In the genomic region with DNA sequence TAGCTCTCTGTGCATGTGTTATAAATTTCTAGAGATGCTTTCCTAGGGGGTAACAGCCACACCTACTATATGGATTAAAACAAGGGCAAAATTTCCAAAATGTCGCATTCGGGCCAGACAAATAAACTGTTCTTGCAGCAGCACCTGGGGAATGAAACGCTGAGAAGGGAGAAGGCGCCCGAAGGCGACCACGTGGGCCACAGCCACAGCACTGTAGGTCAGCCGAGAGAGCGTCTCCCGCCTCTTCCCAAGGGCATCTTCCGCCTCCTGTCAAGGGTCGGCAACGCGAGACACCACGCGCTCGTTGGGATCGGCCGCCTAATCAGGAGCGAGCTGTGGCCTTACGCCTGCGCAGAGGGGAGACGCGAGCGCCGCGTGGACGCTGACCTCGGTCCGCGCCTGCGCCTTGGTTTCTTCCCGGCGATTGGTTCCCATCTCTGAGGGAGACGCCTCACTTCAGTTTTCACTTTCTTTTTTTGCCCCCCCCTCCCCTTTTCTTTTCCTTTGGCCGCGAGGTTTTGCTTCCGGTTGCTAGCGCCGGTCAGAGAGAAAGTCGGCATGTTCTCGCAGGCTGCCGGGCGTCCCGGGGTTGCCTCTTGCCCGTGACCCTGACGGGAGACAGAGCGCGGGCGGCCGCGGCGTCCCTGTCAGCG, we compare ENCODE assay signal across 1 cellular context.
A peak's percentile ranks its signal among the peaks of the same experiment; 100 is the strongest.
TF ChIP-seq lines count a peak whose summit lies in the region.

A gene with protein sequence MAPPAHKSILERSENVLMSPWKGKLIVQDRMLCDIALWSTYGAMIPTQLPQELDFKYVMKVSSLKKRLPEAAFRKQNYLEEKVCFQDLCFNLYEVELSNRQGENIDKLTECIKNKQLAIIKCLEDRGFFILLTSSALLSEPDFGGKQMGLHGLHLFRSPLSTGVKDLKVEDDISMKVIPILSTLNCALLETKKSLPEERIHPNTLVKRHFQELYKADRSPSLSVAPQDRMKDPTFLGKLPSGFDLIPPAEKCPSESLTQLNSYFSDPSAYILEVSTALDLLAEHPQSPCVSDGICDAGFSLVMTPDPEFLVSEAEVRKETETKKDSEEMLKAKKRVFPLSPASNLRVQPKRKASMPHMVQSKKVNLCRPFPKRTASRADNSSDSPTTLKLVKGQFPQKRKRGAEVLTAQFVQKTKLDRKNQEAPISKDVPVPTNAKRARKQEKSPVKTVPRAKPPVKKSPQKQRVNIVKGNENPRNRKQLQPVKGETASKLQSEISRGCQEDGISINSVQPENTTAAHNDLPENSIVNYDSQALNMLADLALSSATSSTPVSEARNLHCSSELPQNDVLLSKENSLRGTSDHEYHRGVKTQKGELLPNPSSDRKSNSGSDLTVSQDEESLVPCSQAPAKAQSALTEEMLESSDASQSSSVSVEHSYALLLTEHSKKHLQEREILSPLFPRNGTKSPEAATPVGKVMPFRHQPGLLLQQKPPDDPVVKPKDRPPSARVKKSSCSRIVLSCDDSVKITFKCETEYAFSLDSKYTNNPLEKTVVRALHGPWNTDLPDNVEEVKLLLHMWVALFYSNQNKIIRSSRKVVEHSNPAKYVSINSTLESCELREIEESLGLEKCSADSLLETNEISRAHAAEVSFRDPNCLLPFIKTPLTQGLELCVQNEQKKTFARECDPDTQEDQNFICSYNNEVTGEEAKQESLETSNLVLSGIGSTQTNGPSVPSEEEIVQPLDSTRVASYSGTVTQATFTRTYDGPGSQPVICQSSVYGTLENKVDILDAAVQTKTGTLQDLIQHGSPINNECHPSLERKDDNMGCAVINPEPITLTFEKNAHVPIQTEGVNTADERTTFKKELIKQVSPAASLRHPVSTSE (N-terminal part only) (plus strand): TSS at position 521 of the 653 bp plus-strand sequence. CDS start 35,805 bp downstream, outside the sequence.

TF ChIP-seq in HEK293, 187 proteins besides CTCF, POLR2A, EP300 and RAD21 (continued from another document and continues in another):
- TF ChIP-seq, protein P1, sequence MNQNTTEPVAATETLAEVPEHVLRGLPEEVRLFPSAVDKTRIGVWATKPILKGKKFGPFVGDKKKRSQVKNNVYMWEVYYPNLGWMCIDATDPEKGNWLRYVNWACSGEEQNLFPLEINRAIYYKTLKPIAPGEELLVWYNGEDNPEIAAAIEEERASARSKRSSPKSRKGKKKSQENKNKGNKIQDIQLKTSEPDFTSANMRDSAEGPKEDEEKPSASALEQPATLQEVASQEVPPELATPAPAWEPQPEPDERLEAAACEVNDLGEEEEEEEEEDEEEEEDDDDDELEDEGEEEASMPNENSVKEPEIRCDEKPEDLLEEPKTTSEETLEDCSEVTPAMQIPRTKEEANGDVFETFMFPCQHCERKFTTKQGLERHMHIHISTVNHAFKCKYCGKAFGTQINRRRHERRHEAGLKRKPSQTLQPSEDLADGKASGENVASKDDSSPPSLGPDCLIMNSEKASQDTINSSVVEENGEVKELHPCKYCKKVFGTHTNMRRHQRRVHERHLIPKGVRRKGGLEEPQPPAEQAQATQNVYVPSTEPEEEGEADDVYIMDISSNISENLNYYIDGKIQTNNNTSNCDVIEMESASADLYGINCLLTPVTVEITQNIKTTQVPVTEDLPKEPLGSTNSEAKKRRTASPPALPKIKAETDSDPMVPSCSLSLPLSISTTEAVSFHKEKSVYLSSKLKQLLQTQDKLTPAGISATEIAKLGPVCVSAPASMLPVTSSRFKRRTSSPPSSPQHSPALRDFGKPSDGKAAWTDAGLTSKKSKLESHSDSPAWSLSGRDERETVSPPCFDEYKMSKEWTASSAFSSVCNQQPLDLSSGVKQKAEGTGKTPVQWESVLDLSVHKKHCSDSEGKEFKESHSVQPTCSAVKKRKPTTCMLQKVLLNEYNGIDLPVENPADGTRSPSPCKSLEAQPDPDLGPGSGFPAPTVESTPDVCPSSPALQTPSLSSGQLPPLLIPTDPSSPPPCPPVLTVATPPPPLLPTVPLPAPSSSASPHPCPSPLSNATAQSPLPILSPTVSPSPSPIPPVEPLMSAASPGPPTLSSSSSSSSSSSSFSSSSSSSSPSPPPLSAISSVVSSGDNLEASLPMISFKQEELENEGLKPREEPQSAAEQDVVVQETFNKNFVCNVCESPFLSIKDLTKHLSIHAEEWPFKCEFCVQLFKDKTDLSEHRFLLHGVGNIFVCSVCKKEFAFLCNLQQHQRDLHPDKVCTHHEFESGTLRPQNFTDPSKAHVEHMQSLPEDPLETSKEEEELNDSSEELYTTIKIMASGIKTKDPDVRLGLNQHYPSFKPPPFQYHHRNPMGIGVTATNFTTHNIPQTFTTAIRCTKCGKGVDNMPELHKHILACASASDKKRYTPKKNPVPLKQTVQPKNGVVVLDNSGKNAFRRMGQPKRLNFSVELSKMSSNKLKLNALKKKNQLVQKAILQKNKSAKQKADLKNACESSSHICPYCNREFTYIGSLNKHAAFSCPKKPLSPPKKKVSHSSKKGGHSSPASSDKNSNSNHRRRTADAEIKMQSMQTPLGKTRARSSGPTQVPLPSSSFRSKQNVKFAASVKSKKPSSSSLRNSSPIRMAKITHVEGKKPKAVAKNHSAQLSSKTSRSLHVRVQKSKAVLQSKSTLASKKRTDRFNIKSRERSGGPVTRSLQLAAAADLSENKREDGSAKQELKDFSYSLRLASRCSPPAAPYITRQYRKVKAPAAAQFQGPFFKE (tag by site-specific recombination; IDR thresholded peaks at IDR 0.05; ENCODE audit: borderline replicate concordance), result no peak
- TF ChIP-seq ZNF776 (tag by site-specific recombination; IDR thresholded peaks at IDR 0.05; ENCODE audit: borderline replicate concordance), result no peak
- peak; percentile 82 for TF ChIP-seq ZBTB17 (tag by site-specific recombination; IDR thresholded peaks at IDR 0.05)
- 0 out of 2 replicates have a peak, but pooled peaks have one; percentile 24 for TF ChIP-seq BCL11A (tag by site-specific recombination; IDR thresholded peaks at IDR 0.05; ENCODE audit: low read depth)
- TF ChIP-seq, protein P2, sequence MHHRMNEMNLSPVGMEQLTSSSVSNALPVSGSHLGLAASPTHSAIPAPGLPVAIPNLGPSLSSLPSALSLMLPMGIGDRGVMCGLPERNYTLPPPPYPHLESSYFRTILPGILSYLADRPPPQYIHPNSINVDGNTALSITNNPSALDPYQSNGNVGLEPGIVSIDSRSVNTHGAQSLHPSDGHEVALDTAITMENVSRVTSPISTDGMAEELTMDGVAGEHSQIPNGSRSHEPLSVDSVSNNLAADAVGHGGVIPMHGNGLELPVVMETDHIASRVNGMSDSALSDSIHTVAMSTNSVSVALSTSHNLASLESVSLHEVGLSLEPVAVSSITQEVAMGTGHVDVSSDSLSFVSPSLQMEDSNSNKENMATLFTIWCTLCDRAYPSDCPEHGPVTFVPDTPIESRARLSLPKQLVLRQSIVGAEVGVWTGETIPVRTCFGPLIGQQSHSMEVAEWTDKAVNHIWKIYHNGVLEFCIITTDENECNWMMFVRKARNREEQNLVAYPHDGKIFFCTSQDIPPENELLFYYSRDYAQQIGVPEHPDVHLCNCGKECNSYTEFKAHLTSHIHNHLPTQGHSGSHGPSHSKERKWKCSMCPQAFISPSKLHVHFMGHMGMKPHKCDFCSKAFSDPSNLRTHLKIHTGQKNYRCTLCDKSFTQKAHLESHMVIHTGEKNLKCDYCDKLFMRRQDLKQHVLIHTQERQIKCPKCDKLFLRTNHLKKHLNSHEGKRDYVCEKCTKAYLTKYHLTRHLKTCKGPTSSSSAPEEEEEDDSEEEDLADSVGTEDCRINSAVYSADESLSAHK (tag by site-specific recombination; IDR thresholded peaks at IDR 0.05), result no peak
- TF ChIP-seq, protein P3, sequence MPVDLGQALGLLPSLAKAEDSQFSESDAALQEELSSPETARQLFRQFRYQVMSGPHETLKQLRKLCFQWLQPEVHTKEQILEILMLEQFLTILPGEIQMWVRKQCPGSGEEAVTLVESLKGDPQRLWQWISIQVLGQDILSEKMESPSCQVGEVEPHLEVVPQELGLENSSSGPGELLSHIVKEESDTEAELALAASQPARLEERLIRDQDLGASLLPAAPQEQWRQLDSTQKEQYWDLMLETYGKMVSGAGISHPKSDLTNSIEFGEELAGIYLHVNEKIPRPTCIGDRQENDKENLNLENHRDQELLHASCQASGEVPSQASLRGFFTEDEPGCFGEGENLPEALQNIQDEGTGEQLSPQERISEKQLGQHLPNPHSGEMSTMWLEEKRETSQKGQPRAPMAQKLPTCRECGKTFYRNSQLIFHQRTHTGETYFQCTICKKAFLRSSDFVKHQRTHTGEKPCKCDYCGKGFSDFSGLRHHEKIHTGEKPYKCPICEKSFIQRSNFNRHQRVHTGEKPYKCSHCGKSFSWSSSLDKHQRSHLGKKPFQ (tag by site-specific recombination; IDR thresholded peaks at IDR 0.05), result no peak
- no peak for TF ChIP-seq ZNF677 (tag by site-specific recombination; IDR thresholded peaks at IDR 0.05)
- TF ChIP-seq ZEB2 (tag by site-specific recombination; IDR thresholded peaks at IDR 0.05), result peak; percentile 57; the same call in 1 of the 2 replicates
- no peak for TF ChIP-seq ZNF596 (tag by site-specific recombination; IDR thresholded peaks at IDR 0.05)
- peak; percentile 49 for TF ChIP-seq ZNF324 (tag by site-specific recombination; IDR thresholded peaks at IDR 0.05)
- TF ChIP-seq, protein P4, sequence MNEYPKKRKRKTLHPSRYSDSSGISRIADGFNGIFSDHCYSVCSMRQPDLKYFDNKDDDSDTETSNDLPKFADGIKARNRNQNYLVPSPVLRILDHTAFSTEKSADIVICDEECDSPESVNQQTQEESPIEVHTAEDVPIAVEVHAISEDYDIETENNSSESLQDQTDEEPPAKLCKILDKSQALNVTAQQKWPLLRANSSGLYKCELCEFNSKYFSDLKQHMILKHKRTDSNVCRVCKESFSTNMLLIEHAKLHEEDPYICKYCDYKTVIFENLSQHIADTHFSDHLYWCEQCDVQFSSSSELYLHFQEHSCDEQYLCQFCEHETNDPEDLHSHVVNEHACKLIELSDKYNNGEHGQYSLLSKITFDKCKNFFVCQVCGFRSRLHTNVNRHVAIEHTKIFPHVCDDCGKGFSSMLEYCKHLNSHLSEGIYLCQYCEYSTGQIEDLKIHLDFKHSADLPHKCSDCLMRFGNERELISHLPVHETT (tag by site-specific recombination; IDR thresholded peaks at IDR 0.05), result 0 out of 2 replicates have a peak, but pooled peaks have one; percentile 41
- TF ChIP-seq ZNF292 (tag by site-specific recombination; IDR thresholded peaks at IDR 0.05; ENCODE audit: borderline replicate concordance, low read depth), result no peak
- 0 out of 2 replicates have a peak, but pooled peaks have one; percentile 34 for TF ChIP-seq ZFP37 (tag by site-specific recombination; IDR thresholded peaks at IDR 0.05)
- peak; percentile 46 for TF ChIP-seq SP3 (tag by site-specific recombination; IDR thresholded peaks at IDR 0.05)
- TF ChIP-seq ZNF366 (tag by site-specific recombination; conservative IDR thresholded peaks at IDR 0.05), result peak; percentile 90
- TF ChIP-seq ZSCAN30 (tag by site-specific recombination; IDR thresholded peaks at IDR 0.05), result 0 out of 2 replicates have a peak, but pooled peaks have one; percentile 75
- TF ChIP-seq, protein P5, sequence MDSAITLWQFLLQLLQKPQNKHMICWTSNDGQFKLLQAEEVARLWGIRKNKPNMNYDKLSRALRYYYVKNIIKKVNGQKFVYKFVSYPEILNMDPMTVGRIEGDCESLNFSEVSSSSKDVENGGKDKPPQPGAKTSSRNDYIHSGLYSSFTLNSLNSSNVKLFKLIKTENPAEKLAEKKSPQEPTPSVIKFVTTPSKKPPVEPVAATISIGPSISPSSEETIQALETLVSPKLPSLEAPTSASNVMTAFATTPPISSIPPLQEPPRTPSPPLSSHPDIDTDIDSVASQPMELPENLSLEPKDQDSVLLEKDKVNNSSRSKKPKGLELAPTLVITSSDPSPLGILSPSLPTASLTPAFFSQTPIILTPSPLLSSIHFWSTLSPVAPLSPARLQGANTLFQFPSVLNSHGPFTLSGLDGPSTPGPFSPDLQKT (IDR thresholded peaks at IDR 0.05; ENCODE audit: borderline replicate concordance, low read depth, low read length), result no peak
- TF ChIP-seq, protein P6, sequence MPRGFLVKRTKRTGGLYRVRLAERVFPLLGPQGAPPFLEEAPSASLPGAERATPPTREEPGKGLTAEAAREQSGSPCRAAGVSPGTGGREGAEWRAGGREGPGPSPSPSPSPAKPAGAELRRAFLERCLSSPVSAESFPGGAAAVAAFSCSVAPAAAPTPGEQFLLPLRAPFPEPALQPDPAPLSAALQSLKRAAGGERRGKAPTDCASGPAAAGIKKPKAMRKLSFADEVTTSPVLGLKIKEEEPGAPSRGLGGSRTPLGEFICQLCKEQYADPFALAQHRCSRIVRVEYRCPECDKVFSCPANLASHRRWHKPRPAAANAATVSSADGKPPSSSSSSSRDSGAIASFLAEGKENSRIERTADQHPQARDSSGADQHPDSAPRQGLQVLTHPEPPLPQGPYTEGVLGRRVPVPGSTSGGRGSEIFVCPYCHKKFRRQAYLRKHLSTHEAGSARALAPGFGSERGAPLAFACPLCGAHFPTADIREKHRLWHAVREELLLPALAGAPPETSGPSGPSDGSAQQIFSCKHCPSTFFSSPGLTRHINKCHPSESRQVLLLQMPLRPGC (tag by site-specific recombination; IDR thresholded peaks at IDR 0.05), result 0 out of 2 replicates have a peak, but pooled peaks have one; percentile 17
- TF ChIP-seq, protein P7, sequence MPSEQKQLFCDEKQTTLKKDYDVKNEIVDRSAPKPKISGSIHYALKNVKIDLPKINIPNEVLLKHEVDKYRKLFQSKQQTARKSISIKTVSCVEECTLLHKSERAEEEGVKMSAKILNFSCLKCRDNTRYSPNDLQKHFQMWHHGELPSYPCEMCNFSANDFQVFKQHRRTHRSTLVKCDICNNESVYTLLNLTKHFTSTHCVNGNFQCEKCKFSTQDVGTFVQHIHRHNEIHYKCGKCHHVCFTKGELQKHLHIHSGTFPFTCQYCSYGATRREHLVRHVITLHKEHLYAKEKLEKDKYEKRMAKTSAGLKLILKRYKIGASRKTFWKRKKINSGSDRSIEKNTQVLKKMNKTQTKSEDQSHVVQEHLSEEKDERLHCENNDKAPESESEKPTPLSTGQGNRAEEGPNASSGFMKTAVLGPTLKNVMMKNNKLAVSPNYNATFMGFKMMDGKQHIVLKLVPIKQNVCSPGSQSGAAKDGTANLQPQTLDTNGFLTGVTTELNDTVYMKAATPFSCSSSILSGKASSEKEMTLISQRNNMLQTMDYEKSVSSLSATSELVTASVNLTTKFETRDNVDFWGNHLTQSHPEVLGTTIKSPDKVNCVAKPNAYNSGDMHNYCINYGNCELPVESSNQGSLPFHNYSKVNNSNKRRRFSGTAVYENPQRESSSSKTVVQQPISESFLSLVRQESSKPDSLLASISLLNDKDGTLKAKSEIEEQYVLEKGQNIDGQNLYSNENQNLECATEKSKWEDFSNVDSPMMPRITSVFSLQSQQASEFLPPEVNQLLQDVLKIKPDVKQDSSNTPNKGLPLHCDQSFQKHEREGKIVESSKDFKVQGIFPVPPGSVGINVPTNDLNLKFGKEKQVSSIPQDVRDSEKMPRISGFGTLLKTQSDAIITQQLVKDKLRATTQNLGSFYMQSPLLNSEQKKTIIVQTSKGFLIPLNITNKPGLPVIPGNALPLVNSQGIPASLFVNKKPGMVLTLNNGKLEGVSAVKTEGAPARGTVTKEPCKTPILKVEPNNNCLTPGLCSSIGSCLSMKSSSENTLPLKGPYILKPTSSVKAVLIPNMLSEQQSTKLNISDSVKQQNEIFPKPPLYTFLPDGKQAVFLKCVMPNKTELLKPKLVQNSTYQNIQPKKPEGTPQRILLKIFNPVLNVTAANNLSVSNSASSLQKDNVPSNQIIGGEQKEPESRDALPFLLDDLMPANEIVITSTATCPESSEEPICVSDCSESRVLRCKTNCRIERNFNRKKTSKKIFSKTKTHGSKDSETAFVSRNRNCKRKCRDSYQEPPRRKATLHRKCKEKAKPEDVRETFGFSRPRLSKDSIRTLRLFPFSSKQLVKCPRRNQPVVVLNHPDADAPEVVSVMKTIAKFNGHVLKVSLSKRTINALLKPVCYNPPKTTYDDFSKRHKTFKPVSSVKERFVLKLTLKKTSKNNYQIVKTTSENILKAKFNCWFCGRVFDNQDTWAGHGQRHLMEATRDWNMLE (tag by site-specific recombination; conservative IDR thresholded peaks at IDR 0.05; ENCODE audit: low read depth), result peak; percentile 93
- no peak for TF ChIP-seq ZNF132 (tag by site-specific recombination; IDR thresholded peaks at IDR 0.05; ENCODE audit: borderline replicate concordance)
